In the genomic region with DNA sequence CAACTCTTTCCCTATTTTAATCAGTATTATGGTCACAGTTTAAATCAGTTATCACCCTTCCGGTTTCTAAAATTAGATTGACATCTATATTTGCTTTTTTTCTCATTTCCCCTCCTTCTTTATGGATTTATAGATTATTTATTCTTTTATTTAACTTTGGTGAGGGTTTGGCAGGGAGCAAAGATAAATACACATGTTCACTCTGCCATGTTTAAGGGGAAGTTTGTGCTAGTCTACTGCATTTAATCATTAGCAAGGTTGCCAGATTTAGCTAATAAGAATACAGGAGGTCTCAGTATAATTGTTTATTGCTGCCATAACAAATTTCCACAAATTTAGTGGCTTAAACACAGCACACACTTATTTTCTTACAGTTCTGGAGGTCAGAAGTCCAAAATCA, we compare ENCODE assay signal across 7 cellular contexts.
"Had no signal": no experiment of that assay in that cellular context is flagged by ENCODE, and none has a peak within 500 bp of the region (broad histone marks: within the 10 kb centered on the region; RNA-seq: fewer than 3 reads in every experiment).

No MANE protein-coding gene starts in this region.

- H3K4me2 ChIP-seq: GM23338 had no signal

- H3K4me3 ChIP-seq: GM23338 had no signal

- FAIRE-seq: H1, H54, HepG2 had no signal

- H2AFZ ChIP-seq: GM23338 had no signal

- DNase-seq: H9, HCEC 1CT had no signal

- H3K27ac ChIP-seq: HL-60 had no signal

- ATAC-seq: GM23338, HepG2 had no signal
